In genomic region chr6:129662980-129663431, GRCh38 we compare ENCODE assay signal across 13 cellular contexts. TPM values are rescaled to one million over a fixed set of nuclear protein-coding genes. Genes with fewer than 3 reads are reported as not detected.
DNase-seq lines count a peak whose midpoint lies in the region; ATAC-seq, FAIRE-seq and TF ChIP-seq lines count a peak whose summit lies in the region.
"Had no signal": no experiment of that assay in that cellular context is flagged by ENCODE, and none has a peak within 500 bp of the region (broad histone marks: within the 10 kb centered on the region; RNA-seq: fewer than 3 reads in every experiment).

No MANE protein-coding gene starts in this region.

- no peak for TF ChIP-seq RAD21 in HepG2 (CRISPR knock-in tag; IDR thresholded peaks at IDR 0.05)

- ATAC-seq in HepG2 (peak; percentile 24; the same call in 2 of the 3 replicates), right lobe of liver (no peak), HG02588 (IDR thresholded peaks at IDR 0.05; ENCODE audit: unreplicated experiment) (peak; percentile 58), HG03457 (IDR thresholded peaks at IDR 0.05; ENCODE audit: unreplicated experiment) (peak; percentile 40)

- no peak overlapping the region for H3K4me3 Mint-ChIP-seq in type B pancreatic cell
- no peak overlapping the region for H3K4me3 Mint-ChIP-seq in immature natural killer cell

- H3K4me1 ChIP-seq in HepG2 (ENCODE audit: insufficient read depth, low read length) (peaks cover 82% of the 10 kb centered on the region), right lobe of liver (peaks cover 0 to 20% (median 0%) of the 10 kb centered on the region in 4 donors)

- H3K36me3 ChIP-seq in HepG2 (replicated peaks in 1 of 2; ENCODE audit: control insufficient read depth in 1 of 2, insufficient read depth in 2 of 2, low read length in 2 of 2) (peaks cover 4 to 27% of the 10 kb centered on the region in 2 experiments; a peak in 4 of 5 replicates), right lobe of liver (no peaks in the 10 kb centered on the region)
- H3K36me3 ChIP-seq: stomach had no signal

- POLR2A ChIA-PET in HepG2 (lab: Yijun Ruan, JAX) = interaction anchor here (1.6 to 3.6 kb wide), 3 partner anchors 19 to 46 kb away, joined by 3 to 24 read pairs (median 5); partner anchors contain the start of gene ARHGAP18

- H3K27ac ChIP-seq in HepG2 (ENCODE audit: extremely low read length, insufficient read depth, low read length) (peak overlapping the region; percentile 65), right lobe of liver (no peak overlapping the region)

- no peaks in the 10 kb centered on the region for H3K36me3 Mint-ChIP-seq in type B pancreatic cell
- H3K36me3 Mint-ChIP-seq in immature natural killer cell = peaks cover 0 to 13% (median 5%) of the 10 kb centered on the region in 3 donors

- no TSS peak for BruUV-seq in HepG2 (replicated peaks; lab: Mats Ljungman, UMichigan)

- intact Hi-C loops in HepG2 (cut with micrococcal nuclease; ENCODE audit: unreplicated experiment) = no loop called here
- intact Hi-C loops in right lobe of liver (cut with DNase I) = no loop called here

- H3K4me1 Mint-ChIP-seq in type B pancreatic cell (ENCODE audit: unreplicated experiment) (peaks cover 23% of the 10 kb centered on the region), immature natural killer cell (peaks cover 16 to 39% of the 10 kb centered on the region in 2 donors)

- WGBS in HepG2 (ENCODE audit: low lambda C conversion rate) = 84% methylated on average over 4 of the region's 4 CpGs
- WGBS in right lobe of liver (ENCODE audit: insufficient coverage, low coverage, low lambda C conversion rate, missing lambda C conversion rate) = 89% methylated on average over 3 of the region's 4 CpGs

- H3K9me3 Mint-ChIP-seq in type B pancreatic cell = peaks cover 5% of the 10 kb centered on the region
- no peaks in the 10 kb centered on the region for H3K9me3 Mint-ChIP-seq in immature natural killer cell

- H3K27ac Mint-ChIP-seq in type B pancreatic cell = peak overlapping the region; percentile 29
- H3K27ac Mint-ChIP-seq in immature natural killer cell = no peak overlapping the region

- TF ChIP-seq POLR2A in HepG2 (IDR thresholded peaks at IDR 0.05; ENCODE audit: insufficient read depth in 1 of 2, low read depth in 2 of 2, low read length in 2 of 2) = no peak
- TF ChIP-seq POLR2A in right lobe of liver (IDR thresholded peaks at IDR 0.05) = no peak

- H3K27me3 Mint-ChIP-seq in type B pancreatic cell (no peaks in the 10 kb centered on the region), immature natural killer cell (ENCODE audit: low read depth in 3 of 3) (no peaks in the 10 kb centered on the region)

- no peak overlapping the region for H3K4me3 ChIP-seq in HepG2 (replicated peaks in 1 of 3; ENCODE audit: insufficient read depth in 1 of 3, low read depth in 2 of 3, low read length in 3 of 3)
- no peak overlapping the region for H3K4me3 ChIP-seq in right lobe of liver
- H3K4me3 ChIP-seq: stomach had no signal

- H3K9me3 ChIP-seq in HepG2 (ENCODE audit: low read length) = no peaks in the 10 kb centered on the region
- no peaks in the 10 kb centered on the region for H3K9me3 ChIP-seq in right lobe of liver
- H3K9me3 ChIP-seq: stomach had no signal

- no peak overlapping the region for H2AFZ ChIP-seq in HepG2 (ENCODE audit: low read length)

- H3K79me2 ChIP-seq in HepG2 (ENCODE audit: insufficient read depth, low read length) = peaks cover 100% of the 10 kb centered on the region

- CTCF ChIA-PET in HepG2 (lab: Yijun Ruan, JAX; ENCODE audit: low intra/inter-chr PET ratio, low total read pairs) = no interaction called here

- no peak overlapping the region for H3K9ac ChIP-seq in HepG2 (ENCODE audit: insufficient read depth, low read depth, low read length)

- in situ Hi-C loops in HepG2 (cut with HindIII; ENCODE audit: extremely low pct_ligation_motif_present, low pct_unique_long_range_greater_than_20kb) = no loop called here

- FAIRE-seq in HepG2 (lab: Jason Lieb, UNC) = no peak
- FAIRE-seq: H54 had no signal

- peaks cover 19% of the 10 kb centered on the region for H4K20me1 ChIP-seq in HepG2 (ENCODE audit: insufficient read depth, low read length)

- H3K4me2 ChIP-seq in HepG2 (ENCODE audit: low read depth, low read length) = no peak overlapping the region; the same call in 1 of the 2 replicates

- DNase-seq in HepG2 (ENCODE audit: low spot score) (no peak), right lobe of liver (no peak), type B pancreatic cell (ENCODE audit: extremely low spot score, unreplicated experiment) (no peak), immature natural killer cell (no peak), LoVo (ENCODE audit: low spot score) (no peak), islet precursor cell (no peak)
- DNase-seq: NCI-H446; stimulated activated CD4-positive, alpha-beta T cell treated with anti-CD3 and anti-CD28 coated beads, Interleukin-15, amount 100 ng/mL, for 24 hours; stomach; SW 1271 had no signal

- no peak for TF ChIP-seq EP300 in HepG2 (IDR thresholded peaks at IDR 0.05; ENCODE audit: low read depth in 2 of 2, low read length in 2 of 2)
- no peak for TF ChIP-seq EP300 in HepG2 (CRISPR knock-in tag; IDR thresholded peaks at IDR 0.05; ENCODE audit: borderline replicate concordance)

- H3K27me3 ChIP-seq in HepG2 (ENCODE audit: control insufficient read depth in 1 of 2, insufficient read depth in 2 of 2, low read length in 2 of 2) (no peaks in the 10 kb centered on the region), right lobe of liver (no peaks in the 10 kb centered on the region)
- H3K27me3 ChIP-seq: stomach had no signal

- TF ChIP-seq CTCF in HepG2 (CRISPR knock-in tag; IDR thresholded peaks at IDR 0.05) (no peak), right lobe of liver (IDR thresholded peaks at IDR 0.05) (no peak), type B pancreatic cell (conservative IDR thresholded peaks at IDR 0.05) (no peak)

TF ChIP-seq in HepG2, 621 proteins besides CTCF, POLR2A, EP300 and RAD21 (continues in another document):
- TF ChIP-seq SOX5 (CRISPR knock-in tag; IDR thresholded peaks at IDR 0.05; ENCODE audit: borderline replicate concordance) (no peak), CREB1 (IDR thresholded peaks at IDR 0.05) (no peak), CREB1 (CRISPR knock-in tag; IDR thresholded peaks at IDR 0.05) (no peak), FOSL2 (CRISPR knock-in tag; IDR thresholded peaks at IDR 0.05) (peak; percentile 54), ERF (CRISPR knock-in tag; IDR thresholded peaks at IDR 0.05) (0 out of 2 replicates have a peak, but pooled peaks have one; percentile 18), ZNF335 (CRISPR knock-in tag; IDR thresholded peaks at IDR 0.05) (0 out of 2 replicates have a peak, but pooled peaks have one; percentile 16), ZNF761 (CRISPR knock-in tag; conservative IDR thresholded peaks at IDR 0.05) (no peak), ZNF580 (CRISPR knock-in tag; IDR thresholded peaks at IDR 0.05; ENCODE audit: borderline replicate concordance, low read depth) (no peak)
- TF ChIP-seq, protein P1, sequence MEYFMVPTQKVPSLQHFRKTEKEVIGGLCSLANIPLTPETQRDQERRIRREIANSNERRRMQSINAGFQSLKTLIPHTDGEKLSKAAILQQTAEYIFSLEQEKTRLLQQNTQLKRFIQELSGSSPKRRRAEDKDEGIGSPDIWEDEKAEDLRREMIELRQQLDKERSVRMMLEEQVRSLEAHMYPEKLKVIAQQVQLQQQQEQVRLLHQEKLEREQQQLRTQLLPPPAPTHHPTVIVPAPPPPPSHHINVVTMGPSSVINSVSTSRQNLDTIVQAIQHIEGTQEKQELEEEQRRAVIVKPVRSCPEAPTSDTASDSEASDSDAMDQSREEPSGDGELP (IDR thresholded peaks at IDR 0.05; ENCODE audit: borderline replicate concordance, low read depth) = 0 out of 2 replicates have a peak, but pooled peaks have one; percentile 33

RNA-seq across cellular contexts. Expression of gene ARHGAP18, which starts 47.0 kb away (rescaled TPM):
- total RNA-seq in HepG2 (2016; rRNA removed; fragmentation: Illumina TruSeq; extraction: Trizol) (115 and 183 TPM in 2 replicates), right lobe of liver (1 to 10 TPM; 2.2 to 8.0 (median 2.9) TPM), type B pancreatic cell (ENCODE audit: low replicate concordance) (9.2 and 12.0 TPM in 2 replicates)
- 16.6 and 18.3 TPM in 2 replicates for total RNA-seq in HepG2 (2016; cell fraction: cytosol; rRNA removed; fragmentation: Illumina TruSeq; extraction: Trizol; ENCODE audit: low read depth)
- 116 and 185 TPM in 2 replicates for total RNA-seq in HepG2 (2016; cell fraction: insoluble cytoplasmic fraction; rRNA removed; fragmentation: Illumina TruSeq; extraction: Trizol)
- total RNA-seq in HepG2 (2016; cell fraction: membrane; rRNA removed; fragmentation: Illumina TruSeq; extraction: Trizol) = 53.6 and 60.8 TPM in 2 replicates
- 89.7 and 91.5 TPM in 2 replicates for total RNA-seq in HepG2 (2016; cell fraction: nucleus; rRNA removed; fragmentation: Illumina TruSeq; extraction: Trizol)
- polyA plus RNA-seq in HepG2 (2011; rRNA removed) (37.8 and 58.2 TPM in 2 replicates), immature natural killer cell (1 to 10 TPM; 4.2 to 9.9 (median 6.7) TPM)
- 24.3 and 29.8 TPM in 2 replicates for polyA plus RNA-seq in HepG2 (2011; cell fraction: cytosol; rRNA removed)
- polyA plus RNA-seq in HepG2 (2011; cell fraction: nucleus; rRNA removed) = 13.1 and 14.2 TPM in 2 replicates
- polyA plus RNA-seq in HepG2 (2012) = 54.6 and 95.7 TPM in 2 replicates
- 6.1 and 6.7 TPM in 2 replicates for polyA plus RNA-seq in HepG2 (2016; cell fraction: cytosol; fragmentation: Illumina TruSeq; extraction: Trizol; ENCODE audit: low read depth)
- polyA plus RNA-seq in HepG2 (2016; cell fraction: insoluble cytoplasmic fraction; fragmentation: Illumina TruSeq; extraction: Trizol; ENCODE audit: low read depth) = 150 and 162 TPM in 2 replicates
- 21.3 and 24.5 TPM in 2 replicates for polyA plus RNA-seq in HepG2 (2016; cell fraction: membrane; fragmentation: Illumina TruSeq; extraction: Trizol; ENCODE audit: low read depth)
- polyA plus RNA-seq in HepG2 (2016; cell fraction: nucleus; fragmentation: Illumina TruSeq; extraction: Trizol; ENCODE audit: insufficient read depth, low read depth) = 65.9 and 66.3 TPM in 2 replicates
- 8.2 and 55.6 TPM in 2 replicates for polyA minus RNA-seq in HepG2 (2011; rRNA and poly(A)+ RNA removed; ENCODE audit: low replicate concordance)
- 60.4 and 69.2 TPM in 2 replicates for polyA minus RNA-seq in HepG2 (2011; cell fraction: cytosol; rRNA and poly(A)+ RNA removed)
- 134 and 144 TPM in 2 replicates for polyA minus RNA-seq in HepG2 (2011; cell fraction: nucleus; rRNA and poly(A)+ RNA removed)

Comparison
In these comparisons a context has a peak if more than half of its experiments do, and no peak if none do; other contexts are left out.
1. ATAC-seq: peak in HepG2 (single experiment), HG02588 (single experiment) and HG03457 (single experiment); none in right lobe of liver (0 of 4).